3 cellular contexts compared by ENCODE assay signal in genomic region chr22:27913162-27913741, GRCh38.
A peak's percentile ranks its signal among the peaks of the same experiment; 100 is the strongest.
TF ChIP-seq lines count a peak whose summit lies in the region.

No MANE protein-coding gene starts in this region.

TF ChIP-seq in HEK293T, 16 proteins besides CTCF, POLR2A, EP300 and RAD21:
- TF ChIP-seq FOXM1 (IDR thresholded peaks at IDR 0.05; ENCODE audit: borderline replicate concordance) (no peak), PKNOX1 (IDR thresholded peaks at IDR 0.05) (peak; percentile 14; the same call in 1 of the 2 replicates), SP1 (IDR thresholded peaks at IDR 0.05) (no peak), ZNF384 (IDR thresholded peaks at IDR 0.05) (no peak)

TF ChIP-seq in HepG2, 621 proteins besides CTCF, POLR2A, EP300 and RAD21 (continues in another document):
- no peak for TF ChIP-seq SOX13 (IDR thresholded peaks at IDR 0.05)
- 0 out of 4 replicates have a peak, but pooled peaks of 1 of the 2 experiments have one; percentile 10 for TF ChIP-seq SOX13 (CRISPR knock-in tag; conservative IDR thresholded peaks at IDR 0.05 in 1 of 2, IDR thresholded peaks at IDR 0.05 in 1 of 2)
- no peak for TF ChIP-seq THAP8 (CRISPR knock-in tag; IDR thresholded peaks at IDR 0.05; ENCODE audit: borderline replicate concordance)
- no peak for TF ChIP-seq GABPB1 (CRISPR knock-in tag; IDR thresholded peaks at IDR 0.05)
- no peak for TF ChIP-seq HNRNPL (IDR thresholded peaks at IDR 0.05; ENCODE audit: low read depth, low read length)
- no peak for TF ChIP-seq TEF (CRISPR knock-in tag; IDR thresholded peaks at IDR 0.05)
- no peak for TF ChIP-seq SMYD3 (CRISPR knock-in tag; IDR thresholded peaks at IDR 0.05)
- 0 out of 2 replicates have a peak, but pooled peaks have one; percentile 26 for TF ChIP-seq ONECUT2 (CRISPR knock-in tag; IDR thresholded peaks at IDR 0.05)
- TF ChIP-seq ZFX (CRISPR knock-in tag; IDR thresholded peaks at IDR 0.05; ENCODE audit: low read depth), result no peak
- TF ChIP-seq ZXDC (CRISPR knock-in tag; IDR thresholded peaks at IDR 0.05), result no peak
- no peak for TF ChIP-seq MNT (IDR thresholded peaks at IDR 0.05)
- no peak for TF ChIP-seq TRIM22 (IDR thresholded peaks at IDR 0.05)
- no peak for TF ChIP-seq WIZ (CRISPR knock-in tag; IDR thresholded peaks at IDR 0.05)

TF ChIP-seq in GM23338, 12 proteins besides CTCF, POLR2A, EP300 and RAD21:
- TF ChIP-seq REST (IDR thresholded peaks at IDR 0.05; ENCODE audit: unreplicated experiment) (no peak), JUNB (IDR thresholded peaks at IDR 0.05; ENCODE audit: unreplicated experiment) (no peak), ZNF114 (CRISPR knock-in tag; IDR thresholded peaks at IDR 0.05) (no peak), NANOG (IDR thresholded peaks at IDR 0.05; ENCODE audit: borderline replicate concordance) (no peak), CREB1 (CRISPR knock-in tag; IDR thresholded peaks at IDR 0.05; ENCODE audit: low read depth) (no peak), EZH2phosphoT487 (IDR thresholded peaks at IDR 0.05; ENCODE audit: unreplicated experiment) (no peak), EZH2 (IDR thresholded peaks at IDR 0.05; ENCODE audit: low read depth, unreplicated experiment) (no peak), ZNF331 (CRISPR knock-in tag; IDR thresholded peaks at IDR 0.05; ENCODE audit: low read depth) (no peak), STAT1 (IDR thresholded peaks at IDR 0.05; ENCODE audit: unreplicated experiment) (no peak), ETS1 (IDR thresholded peaks at IDR 0.05) (no peak), POLR2AphosphoS5 (IDR thresholded peaks at IDR 0.05; ENCODE audit: low read depth) (no peak), ZNF462 (CRISPR knock-in tag; IDR thresholded peaks at IDR 0.05) (no peak)
